ENCODE assay signal across 1 cellular context in the genomic region with DNA sequence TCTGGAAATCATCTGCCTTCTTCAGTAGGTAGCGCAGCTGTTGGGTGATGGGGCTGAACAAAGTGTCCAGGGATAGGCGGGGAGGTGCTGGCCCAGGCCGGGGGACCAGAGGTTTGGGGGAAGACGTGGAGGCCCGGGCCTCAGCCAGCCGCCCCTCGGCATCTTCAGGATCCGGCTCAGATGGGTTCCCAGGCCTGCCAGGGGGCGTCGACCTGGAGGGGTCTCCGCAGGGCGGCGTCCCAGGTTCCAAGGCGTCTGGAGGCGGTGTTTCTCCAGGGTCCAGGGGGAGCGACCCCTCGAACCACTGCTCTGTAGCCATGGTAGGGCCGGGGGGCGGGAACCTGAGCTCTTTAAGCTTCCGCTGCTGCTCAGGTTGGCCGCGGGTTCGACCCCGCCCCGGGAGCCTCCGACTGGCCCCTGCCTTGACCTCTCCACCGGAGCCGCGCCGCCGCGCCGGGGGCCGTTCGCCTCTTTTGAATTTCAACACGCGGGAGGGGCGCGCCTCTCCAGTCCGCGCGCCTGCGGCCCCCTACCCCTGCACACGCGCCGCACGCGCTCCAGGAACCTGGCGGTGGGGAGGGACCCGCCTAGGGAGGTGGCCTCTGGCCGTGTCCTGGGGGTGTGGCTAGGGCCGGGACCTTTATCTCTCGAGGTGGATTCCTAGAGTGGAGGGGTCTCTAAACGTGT.
TF ChIP-seq lines count a peak whose summit lies in the region.

Gene C19orf67, minus strand, starts transcription at position 475 of the 687 bp plus-strand sequence. Its CDS starts 156 bp downstream, at position 319.

TF ChIP-seq in HepG2, 621 proteins besides CTCF, POLR2A, EP300 and RAD21 (continues in another document):
- TF ChIP-seq ZFY (CRISPR knock-in tag; IDR thresholded peaks at IDR 0.05) = 0 out of 2 replicates have a peak, but pooled peaks have one; percentile 48
- TF ChIP-seq ZFP82 (CRISPR knock-in tag; IDR thresholded peaks at IDR 0.05; ENCODE audit: borderline replicate concordance) = no peak
- no peak for TF ChIP-seq GPN1 (CRISPR knock-in tag; IDR thresholded peaks at IDR 0.05; ENCODE audit: borderline replicate concordance)
- peak; percentile 48; the same call in 1 of the 2 replicates for TF ChIP-seq YEATS4 (CRISPR knock-in tag; IDR thresholded peaks at IDR 0.05; ENCODE audit: borderline replicate concordance)
- TF ChIP-seq ZFX (CRISPR knock-in tag; IDR thresholded peaks at IDR 0.05; ENCODE audit: low read depth) = peak; percentile 44
- peak; percentile 29; the same call in 1 of the 2 replicates for TF ChIP-seq RXRA (CRISPR knock-in tag; IDR thresholded peaks at IDR 0.05)
- TF ChIP-seq, protein P1, sequence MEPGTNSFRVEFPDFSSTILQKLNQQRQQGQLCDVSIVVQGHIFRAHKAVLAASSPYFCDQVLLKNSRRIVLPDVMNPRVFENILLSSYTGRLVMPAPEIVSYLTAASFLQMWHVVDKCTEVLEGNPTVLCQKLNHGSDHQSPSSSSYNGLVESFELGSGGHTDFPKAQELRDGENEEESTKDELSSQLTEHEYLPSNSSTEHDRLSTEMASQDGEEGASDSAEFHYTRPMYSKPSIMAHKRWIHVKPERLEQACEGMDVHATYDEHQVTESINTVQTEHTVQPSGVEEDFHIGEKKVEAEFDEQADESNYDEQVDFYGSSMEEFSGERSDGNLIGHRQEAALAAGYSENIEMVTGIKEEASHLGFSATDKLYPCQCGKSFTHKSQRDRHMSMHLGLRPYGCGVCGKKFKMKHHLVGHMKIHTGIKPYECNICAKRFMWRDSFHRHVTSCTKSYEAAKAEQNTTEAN (CRISPR knock-in tag; conservative IDR thresholded peaks at IDR 0.05) = no peak
- no peak for TF ChIP-seq ZSCAN20 (CRISPR knock-in tag; IDR thresholded peaks at IDR 0.05; ENCODE audit: borderline replicate concordance)
- TF ChIP-seq NR2F2 (IDR thresholded peaks at IDR 0.05; ENCODE audit: borderline replicate concordance, low read depth) = no peak
- no peak for TF ChIP-seq CEBPB (IDR thresholded peaks at IDR 0.05; ENCODE audit: borderline replicate concordance, low read depth, low read length)
- TF ChIP-seq, protein P2, sequence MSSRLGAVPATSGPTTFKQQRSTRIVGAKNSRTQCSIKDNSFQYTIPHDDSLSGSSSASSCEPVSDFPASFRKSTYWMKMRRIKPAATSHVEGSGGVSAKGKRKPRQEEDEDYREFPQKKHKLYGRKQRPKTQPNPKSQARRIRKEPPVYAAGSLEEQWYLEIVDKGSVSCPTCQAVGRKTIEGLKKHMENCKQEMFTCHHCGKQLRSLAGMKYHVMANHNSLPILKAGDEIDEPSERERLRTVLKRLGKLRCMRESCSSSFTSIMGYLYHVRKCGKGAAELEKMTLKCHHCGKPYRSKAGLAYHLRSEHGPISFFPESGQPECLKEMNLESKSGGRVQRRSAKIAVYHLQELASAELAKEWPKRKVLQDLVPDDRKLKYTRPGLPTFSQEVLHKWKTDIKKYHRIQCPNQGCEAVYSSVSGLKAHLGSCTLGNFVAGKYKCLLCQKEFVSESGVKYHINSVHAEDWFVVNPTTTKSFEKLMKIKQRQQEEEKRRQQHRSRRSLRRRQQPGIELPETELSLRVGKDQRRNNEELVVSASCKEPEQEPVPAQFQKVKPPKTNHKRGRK (CRISPR knock-in tag; IDR thresholded peaks at IDR 0.05) = no peak
- TF ChIP-seq, protein P3, sequence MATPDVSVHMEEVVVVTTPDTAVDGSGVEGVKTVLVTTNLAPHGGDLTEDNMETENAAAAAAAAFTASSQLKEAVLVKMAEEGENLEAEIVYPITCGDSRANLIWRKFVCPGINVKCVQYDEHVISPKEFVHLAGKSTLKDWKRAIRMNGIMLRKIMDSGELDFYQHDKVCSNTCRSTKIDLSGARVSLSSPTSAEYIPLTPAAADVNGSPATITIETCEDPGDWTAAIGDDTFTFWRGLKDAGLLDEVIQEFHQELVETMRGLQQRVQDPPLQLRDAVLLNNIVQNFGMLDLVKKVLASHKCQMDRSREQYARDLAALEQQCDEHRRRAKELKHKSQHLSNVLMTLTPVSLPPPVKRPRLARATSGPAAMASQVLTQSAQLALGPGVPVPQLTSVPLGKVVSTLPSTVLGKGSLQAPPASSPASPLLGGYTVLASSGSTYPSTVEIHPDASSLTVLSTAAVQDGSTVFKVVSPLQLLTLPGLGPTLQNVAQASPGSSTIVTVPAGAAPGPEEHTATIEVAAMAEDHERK (CRISPR knock-in tag; IDR thresholded peaks at IDR 0.05; ENCODE audit: low read depth) = no peak
- no peak for TF ChIP-seq ARID3A (IDR thresholded peaks at IDR 0.05; ENCODE audit: low read depth, low read length)
- TF ChIP-seq ZNF841 (CRISPR knock-in tag; IDR thresholded peaks at IDR 0.05; ENCODE audit: borderline replicate concordance) = no peak
- TF ChIP-seq MBNL3 (CRISPR knock-in tag; conservative IDR thresholded peaks at IDR 0.05) = no peak
- TF ChIP-seq, protein P4, sequence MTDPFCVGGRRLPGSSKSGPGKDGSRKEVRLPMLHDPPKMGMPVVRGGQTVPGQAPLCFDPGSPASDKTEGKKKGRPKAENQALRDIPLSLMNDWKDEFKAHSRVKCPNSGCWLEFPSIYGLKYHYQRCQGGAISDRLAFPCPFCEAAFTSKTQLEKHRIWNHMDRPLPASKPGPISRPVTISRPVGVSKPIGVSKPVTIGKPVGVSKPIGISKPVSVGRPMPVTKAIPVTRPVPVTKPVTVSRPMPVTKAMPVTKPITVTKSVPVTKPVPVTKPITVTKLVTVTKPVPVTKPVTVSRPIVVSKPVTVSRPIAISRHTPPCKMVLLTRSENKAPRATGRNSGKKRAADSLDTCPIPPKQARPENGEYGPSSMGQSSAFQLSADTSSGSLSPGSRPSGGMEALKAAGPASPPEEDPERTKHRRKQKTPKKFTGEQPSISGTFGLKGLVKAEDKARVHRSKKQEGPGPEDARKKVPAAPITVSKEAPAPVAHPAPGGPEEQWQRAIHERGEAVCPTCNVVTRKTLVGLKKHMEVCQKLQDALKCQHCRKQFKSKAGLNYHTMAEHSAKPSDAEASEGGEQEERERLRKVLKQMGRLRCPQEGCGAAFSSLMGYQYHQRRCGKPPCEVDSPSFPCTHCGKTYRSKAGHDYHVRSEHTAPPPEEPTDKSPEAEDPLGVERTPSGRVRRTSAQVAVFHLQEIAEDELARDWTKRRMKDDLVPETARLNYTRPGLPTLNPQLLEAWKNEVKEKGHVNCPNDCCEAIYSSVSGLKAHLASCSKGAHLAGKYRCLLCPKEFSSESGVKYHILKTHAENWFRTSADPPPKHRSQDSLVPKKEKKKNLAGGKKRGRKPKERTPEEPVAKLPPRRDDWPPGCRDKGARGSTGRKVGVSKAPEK (CRISPR knock-in tag; IDR thresholded peaks at IDR 0.05; ENCODE audit: borderline replicate concordance) = no peak
- TF ChIP-seq YEATS2 (CRISPR knock-in tag; IDR thresholded peaks at IDR 0.05; ENCODE audit: borderline replicate concordance) = no peak
- no peak for TF ChIP-seq SUZ12 (IDR thresholded peaks at IDR 0.05; ENCODE audit: low read depth, low read length)
- TF ChIP-seq, protein P5, sequence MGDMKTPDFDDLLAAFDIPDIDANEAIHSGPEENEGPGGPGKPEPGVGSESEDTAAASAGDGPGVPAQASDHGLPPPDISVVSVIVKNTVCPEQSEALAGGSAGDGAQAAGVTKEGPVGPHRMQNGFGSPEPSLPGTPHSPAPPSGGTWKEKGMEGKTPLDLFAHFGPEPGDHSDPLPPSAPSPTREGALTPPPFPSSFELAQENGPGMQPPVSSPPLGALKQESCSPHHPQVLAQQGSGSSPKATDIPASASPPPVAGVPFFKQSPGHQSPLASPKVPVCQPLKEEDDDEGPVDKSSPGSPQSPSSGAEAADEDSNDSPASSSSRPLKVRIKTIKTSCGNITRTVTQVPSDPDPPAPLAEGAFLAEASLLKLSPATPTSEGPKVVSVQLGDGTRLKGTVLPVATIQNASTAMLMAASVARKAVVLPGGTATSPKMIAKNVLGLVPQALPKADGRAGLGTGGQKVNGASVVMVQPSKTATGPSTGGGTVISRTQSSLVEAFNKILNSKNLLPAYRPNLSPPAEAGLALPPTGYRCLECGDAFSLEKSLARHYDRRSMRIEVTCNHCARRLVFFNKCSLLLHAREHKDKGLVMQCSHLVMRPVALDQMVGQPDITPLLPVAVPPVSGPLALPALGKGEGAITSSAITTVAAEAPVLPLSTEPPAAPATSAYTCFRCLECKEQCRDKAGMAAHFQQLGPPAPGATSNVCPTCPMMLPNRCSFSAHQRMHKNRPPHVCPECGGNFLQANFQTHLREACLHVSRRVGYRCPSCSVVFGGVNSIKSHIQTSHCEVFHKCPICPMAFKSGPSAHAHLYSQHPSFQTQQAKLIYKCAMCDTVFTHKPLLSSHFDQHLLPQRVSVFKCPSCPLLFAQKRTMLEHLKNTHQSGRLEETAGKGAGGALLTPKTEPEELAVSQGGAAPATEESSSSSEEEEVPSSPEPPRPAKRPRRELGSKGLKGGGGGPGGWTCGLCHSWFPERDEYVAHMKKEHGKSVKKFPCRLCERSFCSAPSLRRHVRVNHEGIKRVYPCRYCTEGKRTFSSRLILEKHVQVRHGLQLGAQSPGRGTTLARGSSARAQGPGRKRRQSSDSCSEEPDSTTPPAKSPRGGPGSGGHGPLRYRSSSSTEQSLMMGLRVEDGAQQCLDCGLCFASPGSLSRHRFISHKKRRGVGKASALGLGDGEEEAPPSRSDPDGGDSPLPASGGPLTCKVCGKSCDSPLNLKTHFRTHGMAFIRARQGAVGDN (CRISPR knock-in tag; IDR thresholded peaks at IDR 0.05) = peak; percentile 81
- TF ChIP-seq TARDBP (CRISPR knock-in tag; IDR thresholded peaks at IDR 0.05) = no peak
- no peak for TF ChIP-seq ZNF713 (CRISPR knock-in tag; IDR thresholded peaks at IDR 0.05)
- TF ChIP-seq ZNF337 (CRISPR knock-in tag; IDR thresholded peaks at IDR 0.05; ENCODE audit: borderline replicate concordance, low read depth) = no peak
- TF ChIP-seq ZNF644 (CRISPR knock-in tag; IDR thresholded peaks at IDR 0.05; ENCODE audit: low read depth) = no peak
- peak; percentile 58 for TF ChIP-seq AGO1 (IDR thresholded peaks at IDR 0.05; ENCODE audit: low read depth, low read length, poor library complexity, severe bottlenecking)
- no peak for TF ChIP-seq THYN1 (CRISPR knock-in tag; IDR thresholded peaks at IDR 0.05; ENCODE audit: borderline replicate concordance, low read depth)
- no peak for TF ChIP-seq RFXANK (CRISPR knock-in tag; IDR thresholded peaks at IDR 0.05)
- 0 out of 2 replicates have a peak, but pooled peaks have one; percentile 37 for TF ChIP-seq BCL6 (CRISPR knock-in tag; IDR thresholded peaks at IDR 0.05)
- no peak for TF ChIP-seq ZNF83 (CRISPR knock-in tag; IDR thresholded peaks at IDR 0.05; ENCODE audit: borderline replicate concordance)
- TF ChIP-seq SP4 (CRISPR knock-in tag; IDR thresholded peaks at IDR 0.05) = 0 out of 2 replicates have a peak, but pooled peaks have one; percentile 36
- no peak for TF ChIP-seq GATAD1 (CRISPR knock-in tag; IDR thresholded peaks at IDR 0.05)
- peak; percentile 48; the same call in 1 of the 2 replicates for TF ChIP-seq NFKB2 (CRISPR knock-in tag; IDR thresholded peaks at IDR 0.05; ENCODE audit: borderline replicate concordance)
- 0 out of 3 replicates have a peak, but pooled peaks have one; percentile 15 for TF ChIP-seq MXI1 (IDR thresholded peaks at IDR 0.05; ENCODE audit: borderline replicate concordance, low read depth, low read length)
- TF ChIP-seq ZBTB38 (CRISPR knock-in tag; IDR thresholded peaks at IDR 0.05) = no peak
- TF ChIP-seq KDM1A (CRISPR knock-in tag; IDR thresholded peaks at IDR 0.05) = no peak
- TF ChIP-seq YY1 (IDR thresholded peaks at IDR 0.05; ENCODE audit: insufficient read depth, insufficient replicate concordance, low read depth, low read length) = no peak
- TF ChIP-seq TEAD3 (CRISPR knock-in tag; optimal IDR thresholded peaks at IDR 0.05; ENCODE audit: borderline replicate concordance) = no peak
- no peak for TF ChIP-seq ZNF569 (CRISPR knock-in tag; IDR thresholded peaks at IDR 0.05; ENCODE audit: borderline replicate concordance)
- no peak for TF ChIP-seq REL (CRISPR knock-in tag; conservative IDR thresholded peaks at IDR 0.05)
- TF ChIP-seq, protein P6, sequence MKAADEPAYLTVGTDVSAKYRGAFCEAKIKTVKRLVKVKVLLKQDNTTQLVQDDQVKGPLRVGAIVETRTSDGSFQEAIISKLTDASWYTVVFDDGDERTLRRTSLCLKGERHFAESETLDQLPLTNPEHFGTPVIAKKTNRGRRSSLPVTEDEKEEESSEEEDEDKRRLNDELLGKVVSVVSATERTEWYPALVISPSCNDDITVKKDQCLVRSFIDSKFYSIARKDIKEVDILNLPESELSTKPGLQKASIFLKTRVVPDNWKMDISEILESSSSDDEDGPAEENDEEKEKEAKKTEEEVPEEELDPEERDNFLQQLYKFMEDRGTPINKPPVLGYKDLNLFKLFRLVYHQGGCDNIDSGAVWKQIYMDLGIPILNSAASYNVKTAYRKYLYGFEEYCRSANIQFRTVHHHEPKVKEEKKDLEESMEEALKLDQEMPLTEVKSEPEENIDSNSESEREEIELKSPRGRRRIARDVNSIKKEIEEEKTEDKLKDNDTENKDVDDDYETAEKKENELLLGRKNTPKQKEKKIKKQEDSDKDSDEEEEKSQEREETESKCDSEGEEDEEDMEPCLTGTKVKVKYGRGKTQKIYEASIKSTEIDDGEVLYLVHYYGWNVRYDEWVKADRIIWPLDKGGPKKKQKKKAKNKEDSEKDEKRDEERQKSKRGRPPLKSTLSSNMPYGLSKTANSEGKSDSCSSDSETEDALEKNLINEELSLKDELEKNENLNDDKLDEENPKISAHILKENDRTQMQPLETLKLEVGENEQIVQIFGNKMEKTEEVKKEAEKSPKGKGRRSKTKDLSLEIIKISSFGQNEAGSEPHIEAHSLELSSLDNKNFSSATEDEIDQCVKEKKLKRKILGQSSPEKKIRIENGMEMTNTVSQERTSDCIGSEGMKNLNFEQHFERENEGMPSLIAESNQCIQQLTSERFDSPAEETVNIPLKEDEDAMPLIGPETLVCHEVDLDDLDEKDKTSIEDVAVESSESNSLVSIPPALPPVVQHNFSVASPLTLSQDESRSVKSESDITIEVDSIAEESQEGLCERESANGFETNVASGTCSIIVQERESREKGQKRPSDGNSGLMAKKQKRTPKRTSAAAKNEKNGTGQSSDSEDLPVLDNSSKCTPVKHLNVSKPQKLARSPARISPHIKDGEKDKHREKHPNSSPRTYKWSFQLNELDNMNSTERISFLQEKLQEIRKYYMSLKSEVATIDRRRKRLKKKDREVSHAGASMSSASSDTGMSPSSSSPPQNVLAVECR (CRISPR knock-in tag; IDR thresholded peaks at IDR 0.05; ENCODE audit: borderline replicate concordance) = peak; percentile 30
- TF ChIP-seq, protein P7, sequence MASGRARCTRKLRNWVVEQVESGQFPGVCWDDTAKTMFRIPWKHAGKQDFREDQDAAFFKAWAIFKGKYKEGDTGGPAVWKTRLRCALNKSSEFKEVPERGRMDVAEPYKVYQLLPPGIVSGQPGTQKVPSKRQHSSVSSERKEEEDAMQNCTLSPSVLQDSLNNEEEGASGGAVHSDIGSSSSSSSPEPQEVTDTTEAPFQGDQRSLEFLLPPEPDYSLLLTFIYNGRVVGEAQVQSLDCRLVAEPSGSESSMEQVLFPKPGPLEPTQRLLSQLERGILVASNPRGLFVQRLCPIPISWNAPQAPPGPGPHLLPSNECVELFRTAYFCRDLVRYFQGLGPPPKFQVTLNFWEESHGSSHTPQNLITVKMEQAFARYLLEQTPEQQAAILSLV (CRISPR knock-in tag; IDR thresholded peaks at IDR 0.05; ENCODE audit: borderline replicate concordance) = no peak
